Comparison of ENCODE assay signal across 23 cellular contexts in the genomic region with DNA sequence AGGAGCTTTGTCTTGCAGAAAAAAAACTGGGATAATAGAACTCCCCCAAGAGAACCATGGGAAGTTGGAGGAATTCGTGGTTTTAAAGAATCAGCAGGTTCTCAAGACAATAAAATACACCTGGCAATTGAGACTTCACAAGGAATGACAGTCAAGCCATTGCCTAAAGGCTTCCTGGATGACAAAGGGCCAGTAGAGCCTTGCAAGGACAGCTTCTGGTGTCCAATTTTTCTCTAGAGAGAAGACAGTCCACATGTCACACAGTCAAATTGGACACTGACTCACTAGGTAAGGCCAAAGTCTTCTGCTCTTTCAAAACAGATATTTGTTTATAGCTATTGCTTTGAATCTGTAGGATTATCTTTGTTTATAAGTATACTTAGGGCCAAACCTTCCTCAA.
DNase-seq lines count a peak whose midpoint lies in the region; ATAC-seq, FAIRE-seq and TF ChIP-seq lines count a peak whose summit lies in the region.
"Had no signal": no experiment of that assay in that cellular context is flagged by ENCODE, and none has a peak within 500 bp of the region (broad histone marks: within the 10 kb centered on the region; RNA-seq: fewer than 3 reads in every experiment).

No MANE protein-coding gene starts in this region.

- TF ChIP-seq POLR2A in H54 (IDR thresholded peaks at IDR 0.05; ENCODE audit: low read depth, low read length) = no peak
- no peak for TF ChIP-seq POLR2A in HepG2 (IDR thresholded peaks at IDR 0.05; ENCODE audit: insufficient read depth in 1 of 2, low read depth in 2 of 2, low read length in 2 of 2)

- H3K4me2 ChIP-seq in HepG2 (ENCODE audit: low read depth, low read length) = no peak overlapping the region

- H3K27ac ChIP-seq in HepG2 (ENCODE audit: extremely low read length, insufficient read depth, low read length) = no peak overlapping the region
- H3K27ac ChIP-seq: GM23248 had no signal

- H3K4me3 ChIP-seq in HepG2 (replicated peaks in 1 of 3; ENCODE audit: insufficient read depth in 1 of 3, low read depth in 2 of 3, low read length in 3 of 3) = no peak overlapping the region
- H3K4me3 ChIP-seq: GM23248 had no signal

- 0% methylated on average over 1 of the region's 1 CpG for WGBS in HepG2 (ENCODE audit: low lambda C conversion rate)

- no peak for TF ChIP-seq CTCF in HepG2 (CRISPR knock-in tag; IDR thresholded peaks at IDR 0.05)

- H4K20me1 ChIP-seq in HepG2 (ENCODE audit: insufficient read depth, low read length) = no peaks in the 10 kb centered on the region

- H3K79me2 ChIP-seq in HepG2 (ENCODE audit: insufficient read depth, low read length) = no peaks in the 10 kb centered on the region

- no peaks in the 10 kb centered on the region for H3K9me3 ChIP-seq in HepG2 (ENCODE audit: low read length)
- H3K9me3 ChIP-seq: BE2C had no signal

- POLR2A ChIA-PET in HepG2 (lab: Yijun Ruan, JAX) = no interaction called here
- POLR2A ChIA-PET in HEK293T (lab: Yijun Ruan, JAX) = no interaction called here

- CTCF ChIA-PET in HepG2 (lab: Yijun Ruan, JAX; ENCODE audit: low intra/inter-chr PET ratio, low total read pairs) = no interaction called here
- CTCF ChIA-PET in HEK293T (lab: Yijun Ruan, JAX) = interaction anchor here (0.5 kb wide), 1 partner anchor 1105 kb away, joined by 3 read pairs; no protein-coding TSS in a partner anchor

- DNase-seq in G401 (ENCODE audit: low spot score) = peak; percentile 60
- no peak for DNase-seq in H54 (ENCODE audit: insufficient read length, low spot score)
- DNase-seq in cerebellar cortex (ENCODE audit: low spot score) = peak; percentile 45
- DNase-seq in HepG2 (ENCODE audit: low spot score) = no peak
- no peak for DNase-seq in CD1c-positive myeloid dendritic cell (ENCODE audit: extremely low spot score)
- no peak for DNase-seq in NCI-H1694 treated with DMSO at 0.1 percent for 48 hours (lab: John Stamatoyannopoulos, UW)
- no peak for DNase-seq in HEK293T (ENCODE audit: extremely low spot score)
- DNase-seq: ACHN; BE2C; C1 segment of cervical spinal cord; CD4-positive, alpha-beta T cell; DMS153; DND-41; EL; GDM1; GM23248; Karpas-422; KBM-7 had no signal

- TF ChIP-seq EP300 in HepG2 (IDR thresholded peaks at IDR 0.05; ENCODE audit: low read depth in 2 of 2, low read length in 2 of 2) = no peak
- no peak for TF ChIP-seq EP300 in HepG2 (CRISPR knock-in tag; IDR thresholded peaks at IDR 0.05; ENCODE audit: borderline replicate concordance)

- no peaks in the 10 kb centered on the region for H3K36me3 ChIP-seq in HepG2 (replicated peaks in 1 of 2; ENCODE audit: control insufficient read depth in 1 of 2, insufficient read depth in 2 of 2, low read length in 2 of 2)
- H3K36me3 ChIP-seq: BE2C had no signal

- peak; percentile 15 for FAIRE-seq in H54 (lab: Jason Lieb, UNC)
- no peak for FAIRE-seq in HepG2 (lab: Jason Lieb, UNC)
- FAIRE-seq: A204.1, GM12892, GM18507, HTR-8/SVneo had no signal

- intact Hi-C loops in HepG2 (cut with micrococcal nuclease; ENCODE audit: unreplicated experiment) = no loop called here

- in situ Hi-C loops in G401 (cut with HindIII; ENCODE audit: low sequenced_read_pairs) (no loop called here), HepG2 (cut with HindIII; ENCODE audit: extremely low pct_ligation_motif_present, low pct_unique_long_range_greater_than_20kb) (loop anchor here (25.0 kb wide), 2 partner anchors 518 to 668 kb away; no protein-coding TSS in a partner anchor)

- no peaks in the 10 kb centered on the region for H3K4me1 ChIP-seq in HepG2 (ENCODE audit: insufficient read depth, low read length)

- H3K9ac ChIP-seq in HepG2 (ENCODE audit: insufficient read depth, low read depth, low read length) = no peak overlapping the region
- H3K9ac ChIP-seq: GM23248 had no signal

- TF ChIP-seq RAD21 in HepG2 (CRISPR knock-in tag; IDR thresholded peaks at IDR 0.05) = no peak

- no peak overlapping the region for H2AFZ ChIP-seq in HepG2 (ENCODE audit: low read length)
- H2AFZ ChIP-seq: GM23248 had no signal

- no peaks in the 10 kb centered on the region for H3K27me3 ChIP-seq in HepG2 (ENCODE audit: control insufficient read depth in 1 of 2, insufficient read depth in 2 of 2, low read length in 2 of 2)
- H3K27me3 ChIP-seq: BE2C had no signal

- no TSS peak for BruUV-seq in HepG2 (replicated peaks; lab: Mats Ljungman, UMichigan)

- ATAC-seq in HepG2 (peak; percentile 39; the same call in 2 of the 3 replicates), GM21737 (IDR thresholded peaks at IDR 0.05; ENCODE audit: unreplicated experiment) (no peak)

TF ChIP-seq in HepG2, 621 proteins besides CTCF, POLR2A, EP300 and RAD21 (continues in another document):
- TF ChIP-seq, protein P1, sequence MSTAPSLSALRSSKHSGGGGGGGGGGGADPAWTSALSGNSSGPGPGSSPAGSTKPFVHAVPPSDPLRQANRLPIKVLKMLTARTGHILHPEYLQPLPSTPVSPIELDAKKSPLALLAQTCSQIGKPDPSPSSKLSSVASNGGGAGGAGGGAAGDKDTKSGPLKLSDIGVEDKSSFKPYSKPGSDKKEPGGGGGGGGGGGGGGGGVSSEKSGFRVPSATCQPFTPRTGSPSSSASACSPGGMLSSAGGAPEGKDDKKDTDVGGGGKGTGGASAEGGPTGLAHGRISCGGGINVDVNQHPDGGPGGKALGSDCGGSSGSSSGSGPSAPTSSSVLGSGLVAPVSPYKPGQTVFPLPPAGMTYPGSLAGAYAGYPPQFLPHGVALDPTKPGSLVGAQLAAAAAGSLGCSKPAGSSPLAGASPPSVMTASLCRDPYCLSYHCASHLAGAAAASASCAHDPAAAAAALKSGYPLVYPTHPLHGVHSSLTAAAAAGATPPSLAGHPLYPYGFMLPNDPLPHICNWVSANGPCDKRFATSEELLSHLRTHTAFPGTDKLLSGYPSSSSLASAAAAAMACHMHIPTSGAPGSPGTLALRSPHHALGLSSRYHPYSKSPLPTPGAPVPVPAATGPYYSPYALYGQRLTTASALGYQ (CRISPR knock-in tag; IDR thresholded peaks at IDR 0.05) = no peak
- TF ChIP-seq BRCA1 (CRISPR knock-in tag; IDR thresholded peaks at IDR 0.05) (no peak), NCOA1 (CRISPR knock-in tag; IDR thresholded peaks at IDR 0.05) (no peak), FOXA3 (CRISPR knock-in tag; IDR thresholded peaks at IDR 0.05) (no peak), RELA (CRISPR knock-in tag; IDR thresholded peaks at IDR 0.05) (no peak)
- TF ChIP-seq, protein P2, sequence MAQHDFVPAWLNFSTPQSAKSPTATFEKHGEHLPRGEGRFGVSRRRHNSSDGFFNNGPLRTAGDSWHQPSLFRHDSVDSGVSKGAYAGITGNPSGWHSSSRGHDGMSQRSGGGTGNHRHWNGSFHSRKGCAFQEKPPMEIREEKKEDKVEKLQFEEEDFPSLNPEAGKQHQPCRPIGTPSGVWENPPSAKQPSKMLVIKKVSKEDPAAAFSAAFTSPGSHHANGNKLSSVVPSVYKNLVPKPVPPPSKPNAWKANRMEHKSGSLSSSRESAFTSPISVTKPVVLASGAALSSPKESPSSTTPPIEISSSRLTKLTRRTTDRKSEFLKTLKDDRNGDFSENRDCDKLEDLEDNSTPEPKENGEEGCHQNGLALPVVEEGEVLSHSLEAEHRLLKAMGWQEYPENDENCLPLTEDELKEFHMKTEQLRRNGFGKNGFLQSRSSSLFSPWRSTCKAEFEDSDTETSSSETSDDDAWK (CRISPR knock-in tag; IDR thresholded peaks at IDR 0.05) = no peak

TF ChIP-seq in HEK293T, 16 proteins besides CTCF, POLR2A, EP300 and RAD21:
- TF ChIP-seq BHLHE40 (IDR thresholded peaks at IDR 0.05; ENCODE audit: borderline replicate concordance) (no peak), SUZ12 (IDR thresholded peaks at IDR 0.05) (no peak), FOXM1 (IDR thresholded peaks at IDR 0.05; ENCODE audit: borderline replicate concordance) (no peak), NFRKB (IDR thresholded peaks at IDR 0.05) (no peak), CTBP1 (IDR thresholded peaks at IDR 0.05; ENCODE audit: borderline replicate concordance) (no peak), SP1 (IDR thresholded peaks at IDR 0.05) (no peak), TARDBP (IDR thresholded peaks at IDR 0.05) (no peak)
- TF ChIP-seq, protein P3, sequence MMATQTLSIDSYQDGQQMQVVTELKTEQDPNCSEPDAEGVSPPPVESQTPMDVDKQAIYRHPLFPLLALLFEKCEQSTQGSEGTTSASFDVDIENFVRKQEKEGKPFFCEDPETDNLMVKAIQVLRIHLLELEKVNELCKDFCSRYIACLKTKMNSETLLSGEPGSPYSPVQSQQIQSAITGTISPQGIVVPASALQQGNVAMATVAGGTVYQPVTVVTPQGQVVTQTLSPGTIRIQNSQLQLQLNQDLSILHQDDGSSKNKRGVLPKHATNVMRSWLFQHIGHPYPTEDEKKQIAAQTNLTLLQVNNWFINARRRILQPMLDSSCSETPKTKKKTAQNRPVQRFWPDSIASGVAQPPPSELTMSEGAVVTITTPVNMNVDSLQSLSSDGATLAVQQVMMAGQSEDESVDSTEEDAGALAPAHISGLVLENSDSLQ (IDR thresholded peaks at IDR 0.05) = no peak

Comparison
In these comparisons a context has a peak if more than half of its experiments do, and no peak if none do; other contexts are left out.
1. DNase-seq: peak in G401 (single experiment) and cerebellar cortex (single experiment); none in H54 (single experiment), HepG2 (single experiment), CD1c-positive myeloid dendritic cell (single experiment), NCI-H1694 treated with DMSO at 0.1 percent for 48 hours (single experiment) and HEK293T (single experiment).